In the genomic region with DNA sequence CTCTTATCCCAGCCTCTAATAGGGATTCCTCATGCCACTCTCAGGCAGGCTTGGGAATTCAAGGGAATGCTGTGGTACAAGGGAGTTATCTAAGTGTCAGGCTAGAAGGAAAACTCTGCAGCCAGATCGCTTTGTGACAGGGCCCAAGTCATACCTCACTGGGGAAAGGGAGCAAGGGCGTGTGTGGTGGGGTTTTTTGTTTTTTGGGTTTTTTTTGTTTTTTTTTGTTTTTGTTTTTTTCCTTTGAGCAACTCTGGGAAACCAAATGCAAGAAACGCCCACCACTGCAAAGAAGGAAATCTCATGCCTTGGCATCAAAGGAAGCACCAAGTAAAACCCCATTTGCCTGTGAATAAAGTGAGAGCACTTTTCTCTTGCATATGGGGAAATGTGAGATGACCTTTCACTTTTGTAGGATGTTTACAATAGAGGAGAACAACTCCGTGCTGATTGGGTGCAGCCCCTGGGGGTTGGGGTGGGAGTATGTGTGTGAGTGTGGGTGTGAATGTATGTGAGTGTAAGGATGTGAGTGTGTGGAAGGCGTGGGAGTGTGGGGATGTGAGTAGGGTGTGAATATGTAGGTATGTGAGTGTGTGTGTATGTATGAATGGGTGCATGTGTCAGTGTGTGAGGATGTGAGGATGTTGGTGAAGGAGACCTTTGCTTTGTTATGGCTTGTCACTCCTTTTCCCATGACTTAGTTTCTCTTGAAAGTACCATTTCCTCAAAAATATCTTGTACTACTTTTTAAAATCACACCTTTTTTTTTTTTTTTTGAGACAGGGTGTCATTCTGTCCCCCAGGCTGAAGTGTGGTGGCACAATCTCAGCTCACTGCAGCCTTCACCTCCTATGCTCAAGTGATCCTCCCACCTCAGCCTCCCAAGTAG, we compare ENCODE assay signal across 10 cellular contexts.
DNase-seq lines count a peak whose midpoint lies in the region; ATAC-seq lines count a peak whose summit lies in the region.
"Had no signal": no experiment of that assay in that cellular context is flagged by ENCODE, and none has a peak within 500 bp of the region (broad histone marks: within the 10 kb centered on the region; RNA-seq: fewer than 3 reads in every experiment).

No MANE protein-coding gene starts in this region.

- H3K27me3 Mint-ChIP-seq in activated naive CD4-positive, alpha-beta T cell treated with anti-CD3 and anti-CD28 coated beads, Interleukin-2, amount 10 ng/mL, durations not matched to agents 7 days and 5 days = no peaks in the 10 kb centered on the region

- peak overlapping the region; percentile 2 for H3K4me3 Mint-ChIP-seq in activated naive CD4-positive, alpha-beta T cell treated with anti-CD3 and anti-CD28 coated beads, Interleukin-2, amount 10 ng/mL, durations not matched to agents 7 days and 5 days
- H3K4me3 Mint-ChIP-seq: mesothelial cell of epicardium had no signal

- peaks cover 33% of the 10 kb centered on the region for H3K36me3 Mint-ChIP-seq in activated naive CD4-positive, alpha-beta T cell treated with anti-CD3 and anti-CD28 coated beads, Interleukin-2, amount 10 ng/mL, durations not matched to agents 7 days and 5 days
- H3K36me3 Mint-ChIP-seq: mesothelial cell of epicardium had no signal

- H3K27ac Mint-ChIP-seq in activated naive CD4-positive, alpha-beta T cell treated with anti-CD3 and anti-CD28 coated beads, Interleukin-2, amount 10 ng/mL, durations not matched to agents 7 days and 5 days = peak overlapping the region; percentile 85
- H3K27ac Mint-ChIP-seq: mesothelial cell of epicardium had no signal

- peaks cover 59% of the 10 kb centered on the region for H3K4me1 Mint-ChIP-seq in activated naive CD4-positive, alpha-beta T cell treated with anti-CD3 and anti-CD28 coated beads, Interleukin-2, amount 10 ng/mL, durations not matched to agents 7 days and 5 days

- no peak for DNase-seq in activated CD4-positive, CD25-positive, alpha-beta regulatory T cell (lab: John Stamatoyannopoulos, UW)
- DNase-seq in activated naive CD4-positive, alpha-beta T cell treated with anti-CD3 and anti-CD28 coated beads, Interleukin-2, amount 10 ng/mL, durations not matched to agents 7 days and 5 days = peak; percentile 57
- peak; percentile 52 for DNase-seq in stimulated activated CD8-positive, alpha-beta memory T cell treated with anti-CD3 and anti-CD28 coated beads, Interleukin-4, amount 100 ng/mL, for 48 hours
- DNase-seq in anterior cingulate cortex (lab: John Stamatoyannopoulos, UW) = no peak
- no peak for DNase-seq in inferior parietal cortex (ENCODE audit: extremely low spot score)
- no peak for DNase-seq in NCI-H2227 (lab: John Stamatoyannopoulos, UW; ENCODE audit: unreplicated experiment)
- DNase-seq: tibial artery had no signal

- ATAC-seq in activated CD4-positive, CD25-positive, alpha-beta regulatory T cell treated with anti-CD3 and anti-CD28 coated beads, Interleukin-2, amount 50 U/mL, for 24 hours = peak; percentile 10 to 15
- ATAC-seq in HG02885 (IDR thresholded peaks at IDR 0.05; ENCODE audit: poor library complexity, unreplicated experiment) = peak; percentile 37

- CTCF ChIA-PET in activated naive CD4-positive, alpha-beta T cell treated with anti-CD3 and anti-CD28 coated beads, Interleukin-2, amount 10 ng/mL, durations not matched to agents 7 days and 5 days (lab: Charles Lee) = no interaction called here

- no peaks in the 10 kb centered on the region for H3K9me3 Mint-ChIP-seq in activated naive CD4-positive, alpha-beta T cell treated with anti-CD3 and anti-CD28 coated beads, Interleukin-2, amount 10 ng/mL, durations not matched to agents 7 days and 5 days
- H3K9me3 Mint-ChIP-seq: mesothelial cell of epicardium had no signal

Comparison
In these comparisons a context has a peak if more than half of its experiments do, and no peak if none do; other contexts are left out.
1. DNase-seq: peak in activated naive CD4-positive, alpha-beta T cell treated with anti-CD3 and anti-CD28 coated beads, Interleukin-2, amount 10 ng/mL, durations not matched to agents 7 days and 5 days (single experiment) and stimulated activated CD8-positive, alpha-beta memory T cell treated with anti-CD3 and anti-CD28 coated beads, Interleukin-4, amount 100 ng/mL, for 48 hours (single experiment); none in activated CD4-positive, CD25-positive, alpha-beta regulatory T cell (0 of 4), anterior cingulate cortex (0 of 58), inferior parietal cortex (single experiment) and NCI-H2227 (single experiment).